Comparison of ENCODE assay signal across 11 cellular contexts in genomic region chr15:77060560-77060959, GRCh38. TPM values are rescaled to one million over a fixed set of nuclear protein-coding genes. Genes with fewer than 3 reads are reported as not detected.
DNase-seq lines count a peak whose midpoint lies in the region; ATAC-seq and TF ChIP-seq lines count a peak whose summit lies in the region.
"Had no signal": no experiment of that assay in that cellular context is flagged by ENCODE, and none has a peak within 500 bp of the region (broad histone marks: within the 10 kb centered on the region; RNA-seq: fewer than 3 reads in every experiment).

No MANE protein-coding gene starts in this region.

- H3K4me3 Mint-ChIP-seq in memory B cell (no peak overlapping the region), type B pancreatic cell (no peak overlapping the region)

- H3K4me3 ChIP-seq in choroid plexus epithelial cell (ENCODE audit: low read depth, low read length) (no peak overlapping the region), H7 (ENCODE audit: insufficient read depth, low read depth, low read length) (no peak overlapping the region)
- H3K4me3 ChIP-seq: A549 had no signal

- TF ChIP-seq CTCF in choroid plexus epithelial cell (conservative IDR thresholded peaks at IDR 0.05; ENCODE audit: low read depth, low read length) (no peak), type B pancreatic cell (conservative IDR thresholded peaks at IDR 0.05) (no peak)

- no peak for ATAC-seq in memory B cell (ENCODE audit: low read depth)
- ATAC-seq: A549 had no signal

- no peaks in the 10 kb centered on the region for H3K27me3 Mint-ChIP-seq in memory B cell
- H3K27me3 Mint-ChIP-seq in type B pancreatic cell: no peaks in the 10 kb centered on the region
- H3K27me3 Mint-ChIP-seq: activated naive CD8-positive, alpha-beta T cell had no signal

- peak; percentile 5 for DNase-seq in NCI-H2171 treated with DMSO at 0.1 percent for 48 hours (lab: John Stamatoyannopoulos, UW)
- no peak for DNase-seq in NCI-H2171 (lab: John Stamatoyannopoulos, UW)
- peak; percentile 68 for DNase-seq in choroid plexus epithelial cell (ENCODE audit: low read depth)
- no peak for DNase-seq in memory B cell (ENCODE audit: low spot score in 2 of 2)
- no peak for DNase-seq in type B pancreatic cell (ENCODE audit: extremely low spot score, unreplicated experiment)
- DNase-seq in 8988T: no peak
- DNase-seq in H7: no peak
- DNase-seq in stimulated activated CD4-positive, alpha-beta T cell treated with anti-CD3 and anti-CD28 coated beads, Interleukin-2, amount 100 ng/mL, for 24 hours: no peak
- DNase-seq: NCI-H1930 had no signal

- peak overlapping the region; percentile 37 for H3K27ac Mint-ChIP-seq in memory B cell
- peak overlapping the region; percentile 1 for H3K27ac Mint-ChIP-seq in type B pancreatic cell
- H3K27ac Mint-ChIP-seq: activated naive CD8-positive, alpha-beta T cell had no signal

- H3K9me3 Mint-ChIP-seq in memory B cell (no peaks in the 10 kb centered on the region), type B pancreatic cell (no peaks in the 10 kb centered on the region)

- no peaks in the 10 kb centered on the region for H3K27me3 ChIP-seq in H7 (ENCODE audit: control insufficient read depth, insufficient read depth, low read length)

- H3K4me1 Mint-ChIP-seq in memory B cell: peaks cover 58% of the 10 kb centered on the region
- H3K4me1 Mint-ChIP-seq in type B pancreatic cell (ENCODE audit: unreplicated experiment): peaks cover 58% of the 10 kb centered on the region

- no peaks in the 10 kb centered on the region for H3K36me3 ChIP-seq in H7 (replicated peaks; ENCODE audit: control insufficient read depth, insufficient read depth, low read length)

- peaks cover 10% of the 10 kb centered on the region for H3K36me3 Mint-ChIP-seq in memory B cell
- peaks cover 10% of the 10 kb centered on the region for H3K36me3 Mint-ChIP-seq in type B pancreatic cell
- H3K36me3 Mint-ChIP-seq: activated naive CD8-positive, alpha-beta T cell had no signal

RNA-seq across cellular contexts. Expression of gene TSPAN3, which starts 10.3 kb away (rescaled TPM):
- total RNA-seq in type B pancreatic cell (ENCODE audit: low replicate concordance): 288 and 377 TPM in 2 replicates
- 153 and 157 TPM in 2 replicates for total RNA-seq in H7 (2014; rRNA removed; shearing (Covaris generic))

Comparison
In these comparisons a context has a peak if more than half of its experiments do, and no peak if none do; other contexts are left out.
1. DNase-seq: peak in NCI-H2171 treated with DMSO at 0.1 percent for 48 hours (single experiment) and choroid plexus epithelial cell (single experiment); none in NCI-H2171 (single experiment), memory B cell (0 of 2), type B pancreatic cell (single experiment), 8988T (single experiment), H7 (single experiment) and stimulated activated CD4-positive, alpha-beta T cell treated with anti-CD3 and anti-CD28 coated beads, Interleukin-2, amount 100 ng/mL, for 24 hours (0 of 2).